ENCODE assay signal across 9 cellular contexts in genomic region chr1:117890452-117890851, GRCh38.
"Had no signal": no experiment of that assay in that cellular context is flagged by ENCODE, and none has a peak within 500 bp of the region (broad histone marks: within the 10 kb centered on the region; RNA-seq: fewer than 3 reads in every experiment).

No MANE protein-coding gene starts in this region.

- H3K9me3 ChIP-seq: HAP-1 had no signal

- H2AFZ ChIP-seq: GM23248, GM23338 had no signal

- H3K9ac ChIP-seq: GM23248 had no signal

- ATAC-seq: GM23338, HCT116 had no signal

- H3K27ac ChIP-seq: GM23248 had no signal

- DNase-seq: GM23248, GOT3, H7, H9, HCEC 1CT, HFFc6 had no signal

- H3K4me2 ChIP-seq: GM23338 had no signal

- H3K4me3 ChIP-seq: GM23248, GM23338, HAP-1 had no signal

- H3K36me3 ChIP-seq: HAP-1 had no signal

- H3K4me1 ChIP-seq: HAP-1 had no signal
